Comparison of ENCODE assay signal across 6 cellular contexts in the genomic region with DNA sequence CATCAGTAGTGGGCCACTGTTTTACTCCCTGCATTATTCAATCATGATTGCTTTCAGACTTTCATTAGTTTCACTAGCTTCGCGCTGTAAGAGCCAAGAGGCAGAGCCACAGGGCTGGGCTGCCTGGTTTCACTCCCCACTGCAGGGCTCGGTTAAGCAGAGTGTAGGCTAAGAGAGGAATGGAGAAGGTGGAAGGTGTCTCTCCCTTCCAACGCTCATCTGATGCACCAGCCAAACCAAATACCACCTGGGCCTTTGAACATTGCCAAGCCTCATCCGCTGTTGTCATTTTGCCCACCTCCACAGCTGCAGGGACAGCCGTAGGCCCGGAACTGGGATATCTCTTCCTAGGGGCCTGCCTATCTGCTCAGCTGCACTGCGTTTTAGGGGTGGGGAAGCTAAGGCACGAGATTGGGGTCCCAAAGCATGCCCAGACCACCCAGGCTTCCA. TPM values are rescaled to one million over a fixed set of nuclear protein-coding genes. Genes with fewer than 3 reads are reported as not detected.
DNase-seq lines count a peak whose midpoint lies in the region; ATAC-seq, FAIRE-seq and TF ChIP-seq lines count a peak whose summit lies in the region.

No MANE protein-coding gene starts in this region.

- H3K27me3 ChIP-seq in GM23338 (ENCODE audit: insufficient read depth) (no peaks in the 10 kb centered on the region), K562 (ENCODE audit: control insufficient read depth in 2 of 2, insufficient read depth in 2 of 2, low read length in 2 of 2) (no peaks in the 10 kb centered on the region)

- peaks cover 26% of the 10 kb centered on the region for H3K4me1 Mint-ChIP-seq in GM23338
- peaks cover 43% of the 10 kb centered on the region for H3K4me1 Mint-ChIP-seq in nephron progenitor cell

- POLR2A ChIA-PET in K562 (lab: Yijun Ruan, JAX), result interaction anchor here (1.1 to 1.7 kb wide), 3 partner anchors 11 to 43 kb away, joined by 3 to 6 read pairs (median 3); no protein-coding TSS in a partner anchor

- peaks cover 27% of the 10 kb centered on the region for H3K4me1 ChIP-seq in GM23338 (ENCODE audit: insufficient read depth)
- H3K4me1 ChIP-seq in K562 (replicated peaks in 1 of 2; ENCODE audit: control insufficient read depth in 2 of 2, insufficient read depth in 2 of 2, low read length in 2 of 2), result peaks cover 15 to 23% of the 10 kb centered on the region in 2 experiments; a peak in 4 of 5 replicates

- TF ChIP-seq CTCF in GM23338 (conservative IDR thresholded peaks at IDR 0.05; ENCODE audit: low read depth in 2 of 2) (no peak), K562 (IDR thresholded peaks at IDR 0.05 in 2 of 3, conservative IDR thresholded peaks at IDR 0.05 in 1 of 3; ENCODE audit: insufficient read depth in 2 of 3, low read depth in 1 of 3, low read length in 3 of 3) (no peak), nephron progenitor cell (IDR thresholded peaks at IDR 0.05) (no peak)

- H2AFZ ChIP-seq in GM23338 (peak overlapping the region; percentile 99), K562 (ENCODE audit: low read depth, low read length) (peak overlapping the region; percentile 96)

- DNase-seq in GM23338 (ENCODE audit: low spot score) (no peak), K562 (ENCODE audit: extremely low read depth in 1 of 4, low spot score in 3 of 4) (no peak), nephron progenitor cell (no peak), amygdala (lab: John Stamatoyannopoulos, UW) (no peak), NCI-H187 (lab: John Stamatoyannopoulos, UW) (no peak)

- TSS peak; percentile 86 for BruUV-seq in K562 (replicated peaks; lab: Mats Ljungman, UMichigan)

- no peak for TF ChIP-seq EP300 in K562 (IDR thresholded peaks at IDR 0.05; ENCODE audit: low read length)

- H3K36me3 ChIP-seq in GM23338 (ENCODE audit: insufficient read depth), result no peaks in the 10 kb centered on the region
- H3K36me3 ChIP-seq in K562 (ENCODE audit: control insufficient read depth, insufficient read depth, low read length), result peaks cover 17% of the 10 kb centered on the region; the same call in 2 of the 3 replicates

- CTCF ChIA-PET in K562 (lab: Yijun Ruan, JAX; ENCODE audit: low intra/inter-chr PET ratio), result no interaction called here

- intact Hi-C loops in K562 (cut with micrococcal nuclease), result no loop called here

- H3K9me1 ChIP-seq in K562 (ENCODE audit: control insufficient read depth, insufficient read depth, low read length), result no peaks in the 10 kb centered on the region

- H3K79me2 ChIP-seq in GM23338 (replicated peaks; ENCODE audit: insufficient read depth) (peaks cover 39% of the 10 kb centered on the region), K562 (ENCODE audit: control insufficient read depth, insufficient read depth, low read length) (peaks cover 37% of the 10 kb centered on the region)

- H3K9me3 Mint-ChIP-seq in GM23338, result no peaks in the 10 kb centered on the region
- H3K9me3 Mint-ChIP-seq in nephron progenitor cell, result no peaks in the 10 kb centered on the region

- H3K27ac Mint-ChIP-seq in GM23338 (peak overlapping the region; percentile 97), nephron progenitor cell (peak overlapping the region; percentile 92)

- TF ChIP-seq POLR2A in K562 (conservative IDR thresholded peaks at IDR 0.05), result no peak

- 0 out of 2 replicates have a peak, but pooled peaks cover 13% of the 10 kb centered on the region for H3F3A ChIP-seq in GM23338 (replicated peaks; ENCODE audit: low read depth)

- no peak for TF ChIP-seq RAD21 in K562 (CRISPR knock-in tag; conservative IDR thresholded peaks at IDR 0.05 in 1 of 2, IDR thresholded peaks at IDR 0.05 in 1 of 2)

- ATAC-seq in GM23338, result peak; percentile 11
- ATAC-seq in K562, result no peak
- ATAC-seq in GM19467 (IDR thresholded peaks at IDR 0.05; ENCODE audit: unreplicated experiment), result no peak

- peak overlapping the region; percentile 97 for H3K4me3 ChIP-seq in GM23338
- H3K4me3 ChIP-seq in K562, result peak overlapping the region; percentile 88

- FAIRE-seq in K562 (lab: Jason Lieb, UNC), result no peak

- WGBS in K562 (ENCODE audit: insufficient coverage, low coverage, missing lambda C conversion rate), result 46% methylated on average over 7 of the region's 9 CpGs

- H3K9me2 ChIP-seq in GM23338 (ENCODE audit: insufficient read depth), result no peaks in the 10 kb centered on the region

- H3K9me3 ChIP-seq in K562 (replicated peaks; ENCODE audit: control insufficient read depth, insufficient read depth, low read depth, low read length), result no peaks in the 10 kb centered on the region

- H4K20me1 ChIP-seq in GM23338 (replicated peaks; ENCODE audit: insufficient read depth) (peaks cover 23% of the 10 kb centered on the region), K562 (replicated peaks; ENCODE audit: control insufficient read depth, insufficient read depth, low read length) (peaks cover 10% of the 10 kb centered on the region)

- H3K4me3 Mint-ChIP-seq in GM23338 (peak overlapping the region; percentile 96), nephron progenitor cell (peak overlapping the region; percentile 93)

- in situ Hi-C loops in K562 (cut with MboI), result no loop called here

- peaks cover 8% of the 10 kb centered on the region for H3K27me3 Mint-ChIP-seq in GM23338 (ENCODE audit: insufficient read depth, low read depth, poor library complexity)
- no peaks in the 10 kb centered on the region for H3K27me3 Mint-ChIP-seq in nephron progenitor cell (ENCODE audit: low read depth, poor library complexity)

- H3K9ac ChIP-seq in K562 (ENCODE audit: insufficient read depth in 1 of 2, low read depth in 2 of 2, low read length in 2 of 2), result peak overlapping the region; percentile 92 to 96

- H3K36me3 Mint-ChIP-seq in GM23338 (ENCODE audit: low read depth) (peaks cover 6% of the 10 kb centered on the region; the same call in 2 of the 3 replicates), nephron progenitor cell (ENCODE audit: low read depth) (peaks cover 9% of the 10 kb centered on the region)

- peak overlapping the region; percentile 97 for H3K4me2 ChIP-seq in GM23338
- peak overlapping the region; percentile 96 for H3K4me2 ChIP-seq in K562 (ENCODE audit: insufficient read depth, low read length)

- H3K27ac ChIP-seq in GM23338 (ENCODE audit: low read depth), result peak overlapping the region; percentile 99
- peak overlapping the region; percentile 99 for H3K27ac ChIP-seq in K562 (ENCODE audit: extremely low read depth, low read depth, low read length)

RNA-seq across cellular contexts. Expression of gene SMARCB1, which starts 0.5 kb away (rescaled TPM):
- 115 and 132 TPM in 2 replicates for total RNA-seq in GM23338 (2014; rRNA removed; shearing (Covaris generic))
- polyA plus RNA-seq in GM23338 (2016; fragmentation: Nextera tagmentation; extraction: Ambion mirVana) (113 and 114 TPM in 2 replicates), K562 (2011; rRNA removed) (113 and 117 TPM in 2 replicates), K562 (2014; fragmentation: Illumina TruSeq; extraction: Trizol) (111 TPM in 2 replicates), K562 (2014; fragmentation: Nextera tagmentation; extraction: Ambion mirVana) (1 to 10 TPM; 1.2 to 3.0 TPM), K562 (2014; rRNA removed) (75.3 and 90.2 TPM in 2 replicates)
- 71.0 and 129 TPM in 2 replicates for total RNA-seq in K562 (2011; cell fraction: chromatin; rRNA removed; ENCODE audit: low replicate concordance)
- 56.2 and 66.2 TPM in 2 replicates for total RNA-seq in K562 (2011; cell fraction: nucleolus; rRNA removed)
- 71.9 and 105 TPM in 2 replicates for total RNA-seq in K562 (2011; cell fraction: nucleoplasm; rRNA removed)
- total RNA-seq in K562 (2014; rRNA removed) (65.4 and 74.0 TPM in 2 replicates), K562 (2014; rRNA removed; fragmentation: Illumina TruSeq; extraction: Trizol) (39.5 and 44.5 TPM in 2 replicates), K562 (2015; rRNA removed; fragmentation: Illumina TruSeq; extraction: Trizol) (50.9 and 53.7 TPM in 2 replicates), K562 (2021) (79.1 and 79.2 TPM in 2 replicates)
- polyA plus RNA-seq in K562 (2011; cell fraction: cytosol; rRNA removed), result 80.8 and 94.7 TPM in 2 replicates
- polyA plus RNA-seq in K562 (2011; cell fraction: nucleus; rRNA removed), result 45.0 and 47.4 TPM in 2 replicates
- 70.1 and 101 TPM in 2 replicates for polyA plus RNA-seq in K562 (2012)
- polyA minus RNA-seq in K562 (2011; rRNA and poly(A)+ RNA removed), result 56.2 and 67.4 TPM in 2 replicates
- polyA minus RNA-seq in K562 (2011; cell fraction: cytosol; rRNA and poly(A)+ RNA removed), result 25.2 and 35.8 TPM in 2 replicates
- polyA minus RNA-seq in K562 (2011; cell fraction: nucleus; rRNA and poly(A)+ RNA removed), result 20.3 and 27.0 TPM in 2 replicates

RNA-seq across cellular contexts. Expression of gene MMP11, which starts 13.6 kb away (rescaled TPM):
- 12.1 and 17.4 TPM in 2 replicates for total RNA-seq in GM23338 (2014; rRNA removed; shearing (Covaris generic))
- polyA plus RNA-seq in GM23338 (2016; fragmentation: Nextera tagmentation; extraction: Ambion mirVana) (4.9 and 5.3 TPM in 2 replicates), K562 (2011; rRNA removed) (1.1 and 1.3 TPM in 2 replicates), K562 (2014; fragmentation: Illumina TruSeq; extraction: Trizol) (0.25 and 1.2 TPM in 2 replicates), K562 (2014; fragmentation: Nextera tagmentation; extraction: Ambion mirVana) (not detected), K562 (2014; rRNA removed) (0.40 and 1.8 TPM in 2 replicates)
- 1.4 and 1.9 TPM in 2 replicates for total RNA-seq in K562 (2011; cell fraction: chromatin; rRNA removed; ENCODE audit: low replicate concordance)
- 2.0 and 2.7 TPM in 2 replicates for total RNA-seq in K562 (2011; cell fraction: nucleolus; rRNA removed)
- total RNA-seq in K562 (2011; cell fraction: nucleoplasm; rRNA removed), result 1.6 and 3.4 TPM in 2 replicates
- total RNA-seq in K562 (2014; rRNA removed) (0.57 and 1.4 TPM in 2 replicates), K562 (2014; rRNA removed; fragmentation: Illumina TruSeq; extraction: Trizol) (0.13 and 0.25 TPM in 2 replicates), K562 (2015; rRNA removed; fragmentation: Illumina TruSeq; extraction: Trizol) (0.14 and 0.15 TPM in 2 replicates), K562 (2021) (0.58 and 1.4 TPM in 2 replicates)
- 1.0 and 1.4 TPM in 2 replicates for polyA plus RNA-seq in K562 (2011; cell fraction: cytosol; rRNA removed)
- 2.5 and 3.4 TPM in 2 replicates for polyA plus RNA-seq in K562 (2011; cell fraction: nucleus; rRNA removed)
- polyA plus RNA-seq in K562 (2012), result 0.51 and 1.1 TPM in 2 replicates
- polyA minus RNA-seq in K562 (2011; rRNA and poly(A)+ RNA removed), result 0.46 and 0.51 TPM in 2 replicates
- polyA minus RNA-seq in K562 (2011; cell fraction: cytosol; rRNA and poly(A)+ RNA removed), result 0.57 TPM in 1 of 2 replicates, not detected in the other
- polyA minus RNA-seq in K562 (2011; cell fraction: nucleus; rRNA and poly(A)+ RNA removed), result 0.78 and 1.2 TPM in 2 replicates

RNA-seq across cellular contexts. Expression of gene CHCHD10, which starts 18.5 kb away (rescaled TPM):
- total RNA-seq in GM23338 (2014; rRNA removed; shearing (Covaris generic)), result 1.2 and 11.4 TPM in 2 replicates
- 101 and 113 TPM in 2 replicates for polyA plus RNA-seq in GM23338 (2016; fragmentation: Nextera tagmentation; extraction: Ambion mirVana)
- total RNA-seq in K562 (2011; cell fraction: chromatin; rRNA removed; ENCODE audit: low replicate concordance), result 6.7 and 22.5 TPM in 2 replicates
- 36.1 and 36.9 TPM in 2 replicates for total RNA-seq in K562 (2011; cell fraction: nucleolus; rRNA removed)
- total RNA-seq in K562 (2011; cell fraction: nucleoplasm; rRNA removed), result 31.7 and 48.8 TPM in 2 replicates
- 84.9 and 214 TPM in 2 replicates for total RNA-seq in K562 (2014; rRNA removed)
- total RNA-seq in K562 (2014; rRNA removed; fragmentation: Illumina TruSeq; extraction: Trizol), result 76.4 and 102 TPM in 2 replicates
- total RNA-seq in K562 (2015; rRNA removed; fragmentation: Illumina TruSeq; extraction: Trizol), result 124 and 130 TPM in 2 replicates
- total RNA-seq in K562 (2021), result 270 and 292 TPM in 2 replicates
- 51.1 and 51.8 TPM in 2 replicates for polyA plus RNA-seq in K562 (2011; rRNA removed)
- polyA plus RNA-seq in K562 (2011; cell fraction: cytosol; rRNA removed), result 124 and 209 TPM in 2 replicates
- polyA plus RNA-seq in K562 (2011; cell fraction: nucleus; rRNA removed), result 58.5 and 83.9 TPM in 2 replicates
- polyA plus RNA-seq in K562 (2012), result 252 and 257 TPM in 2 replicates
- polyA plus RNA-seq in K562 (2014; fragmentation: Illumina TruSeq; extraction: Trizol), result 157 and 178 TPM in 2 replicates
- polyA plus RNA-seq in K562 (2014; fragmentation: Nextera tagmentation; extraction: Ambion mirVana), result 10 to 100 TPM; 15.2 to 41.0 TPM
- polyA plus RNA-seq in K562 (2014; rRNA removed), result 159 and 170 TPM in 2 replicates
- 17.5 and 34.7 TPM in 2 replicates for polyA minus RNA-seq in K562 (2011; rRNA and poly(A)+ RNA removed)
- polyA minus RNA-seq in K562 (2011; cell fraction: cytosol; rRNA and poly(A)+ RNA removed), result 133 and 155 TPM in 2 replicates
- 8.6 and 19.1 TPM in 2 replicates for polyA minus RNA-seq in K562 (2011; cell fraction: nucleus; rRNA and poly(A)+ RNA removed)

RNA-seq across cellular contexts. Expression of gene C22orf15, which starts 23.5 kb away (rescaled TPM):
- total RNA-seq in GM23338 (2014; rRNA removed; shearing (Covaris generic)), result 3.6 and 5.7 TPM in 2 replicates
- polyA plus RNA-seq in GM23338 (2016; fragmentation: Nextera tagmentation; extraction: Ambion mirVana) (9.3 and 10.1 TPM in 2 replicates), K562 (2011; rRNA removed) (not detected in 2 replicates), K562 (2014; fragmentation: Illumina TruSeq; extraction: Trizol) (not detected in 2 replicates), K562 (2014; fragmentation: Nextera tagmentation; extraction: Ambion mirVana) (not detected), K562 (2014; rRNA removed) (0.07 TPM in 1 of 2 replicates, not detected in the other)
- not detected in 2 replicates for total RNA-seq in K562 (2011; cell fraction: chromatin; rRNA removed; ENCODE audit: low replicate concordance)
- total RNA-seq in K562 (2011; cell fraction: nucleolus; rRNA removed), result not detected in 2 replicates
- total RNA-seq in K562 (2011; cell fraction: nucleoplasm; rRNA removed), result not detected in 2 replicates
- total RNA-seq in K562 (2014; rRNA removed) (not detected in 2 replicates), K562 (2014; rRNA removed; fragmentation: Illumina TruSeq; extraction: Trizol) (not detected in 2 replicates), K562 (2015; rRNA removed; fragmentation: Illumina TruSeq; extraction: Trizol) (not detected in 2 replicates), K562 (2021) (not detected in 2 replicates)
- not detected in 2 replicates for polyA plus RNA-seq in K562 (2011; cell fraction: cytosol; rRNA removed)
- not detected in 2 replicates for polyA plus RNA-seq in K562 (2011; cell fraction: nucleus; rRNA removed)
- 0.21 and 0.57 TPM in 2 replicates for polyA plus RNA-seq in K562 (2012)
- not detected in 2 replicates for polyA minus RNA-seq in K562 (2011; rRNA and poly(A)+ RNA removed)
- polyA minus RNA-seq in K562 (2011; cell fraction: cytosol; rRNA and poly(A)+ RNA removed), result not detected in 2 replicates
- not detected in 2 replicates for polyA minus RNA-seq in K562 (2011; cell fraction: nucleus; rRNA and poly(A)+ RNA removed)

RNA-seq across cellular contexts. Expression of gene VPREB3, which starts 32.1 kb away (rescaled TPM):
- not detected in 2 replicates for total RNA-seq in GM23338 (2014; rRNA removed; shearing (Covaris generic))
- polyA plus RNA-seq in GM23338 (2016; fragmentation: Nextera tagmentation; extraction: Ambion mirVana), result 1.1 and 2.1 TPM in 2 replicates
- not detected in 2 replicates for total RNA-seq in K562 (2011; cell fraction: chromatin; rRNA removed; ENCODE audit: low replicate concordance)
- not detected in 2 replicates for total RNA-seq in K562 (2011; cell fraction: nucleolus; rRNA removed)
- not detected in 2 replicates for total RNA-seq in K562 (2011; cell fraction: nucleoplasm; rRNA removed)
- total RNA-seq in K562 (2014; rRNA removed), result not detected in 2 replicates
- not detected in 2 replicates for total RNA-seq in K562 (2014; rRNA removed; fragmentation: Illumina TruSeq; extraction: Trizol)
- total RNA-seq in K562 (2015; rRNA removed; fragmentation: Illumina TruSeq; extraction: Trizol), result not detected in 2 replicates
- 0.71 TPM in 1 of 2 replicates, not detected in the other for total RNA-seq in K562 (2021)
- 0.20 TPM in 1 of 2 replicates, not detected in the other for polyA plus RNA-seq in K562 (2011; rRNA removed)
- not detected in 2 replicates for polyA plus RNA-seq in K562 (2011; cell fraction: cytosol; rRNA removed)
- polyA plus RNA-seq in K562 (2011; cell fraction: nucleus; rRNA removed), result 0.41 TPM in 1 of 2 replicates, not detected in the other
- 0.14 and 0.50 TPM in 2 replicates for polyA plus RNA-seq in K562 (2012)
- not detected in 2 replicates for polyA plus RNA-seq in K562 (2014; fragmentation: Illumina TruSeq; extraction: Trizol)
- under 1 TPM in 1 of 2 experiments, not detected in 1; 0.14 TPM for polyA plus RNA-seq in K562 (2014; fragmentation: Nextera tagmentation; extraction: Ambion mirVana)
- polyA plus RNA-seq in K562 (2014; rRNA removed), result not detected in 2 replicates
- polyA minus RNA-seq in K562 (2011; rRNA and poly(A)+ RNA removed), result not detected in 2 replicates
- not detected in 2 replicates for polyA minus RNA-seq in K562 (2011; cell fraction: cytosol; rRNA and poly(A)+ RNA removed)
- polyA minus RNA-seq in K562 (2011; cell fraction: nucleus; rRNA and poly(A)+ RNA removed), result not detected in 2 replicates
